In the genomic region with DNA sequence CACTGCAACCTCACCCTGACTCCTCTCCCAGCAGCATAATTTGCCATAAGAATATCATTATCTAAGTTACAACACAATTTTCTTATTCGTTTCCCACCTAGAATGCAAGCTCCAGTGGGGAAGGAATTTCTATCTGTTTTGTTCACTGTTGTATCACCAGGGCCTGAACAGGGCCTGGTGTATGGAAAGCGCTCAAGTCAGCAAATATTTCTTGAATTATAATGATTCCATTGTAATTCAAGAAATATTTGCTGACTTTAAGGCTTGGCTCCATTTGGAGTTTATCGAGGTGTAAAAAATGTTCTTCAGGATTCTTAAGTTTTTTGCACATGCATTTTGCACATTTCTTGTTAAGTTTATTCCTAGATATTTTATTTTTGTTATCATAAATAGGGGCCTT, we compare ENCODE assay signal across 11 cellular contexts. TPM values are rescaled to one million over a fixed set of nuclear protein-coding genes. Genes with fewer than 3 reads are reported as not detected.
"Had no signal": no experiment of that assay in that cellular context is flagged by ENCODE, and none has a peak within 500 bp of the region (broad histone marks: within the 10 kb centered on the region; RNA-seq: fewer than 3 reads in every experiment).

No MANE protein-coding gene starts in this region.

- H3K4me1 ChIP-seq: HAP-1 had no signal

- H3K4me2 ChIP-seq: GM23338 had no signal

- DNase-seq: GM23248, GOT3, H7, H9, HCEC 1CT, HFFc6 had no signal

- H3K9ac ChIP-seq: GM23248 had no signal

- H3K36me3 ChIP-seq: HAP-1 had no signal

- FAIRE-seq: H1, H54 had no signal

- H3K27ac ChIP-seq: GM23248 had no signal

- H2AFZ ChIP-seq: GM23248, GM23338 had no signal

- H3K4me3 ChIP-seq: GM23248, GM23338, HAP-1 had no signal

- ATAC-seq: GM23338, HCT116 had no signal

- H3K9me3 ChIP-seq: HAP-1 had no signal

RNA-seq across cellular contexts. Expression of a gene that starts 58.4 kb away (rescaled TPM):
- total RNA-seq: GM23248, HFFc6 had no signal
- polyA plus RNA-seq: GM23248 had no signal
